8 cellular contexts compared by ENCODE assay signal in genomic region chr1:77978293-77978968, GRCh38. TPM values are rescaled to one million over a fixed set of nuclear protein-coding genes. Genes with fewer than 3 reads are reported as not detected.
DNase-seq lines count a peak whose midpoint lies in the region; ATAC-seq and TF ChIP-seq lines count a peak whose summit lies in the region.

No MANE protein-coding gene starts in this region.

- CTCF ChIA-PET in AG04449 (lab: Yijun Ruan, JAX), result interaction anchor here (0.8 to 4.4 kb wide), 11 partner anchors 9 to 629 kb away, joined by 3 to 43 read pairs (median 4); partner anchors contain the start of gene DNAJB4

- POLR2A ChIA-PET in AG04449 (lab: Yijun Ruan, JAX), result interaction anchor here (0.6 to 4.5 kb wide), 11 partner anchors 12 to 199 kb away, joined by 3 to 55 read pairs (median 3); partner anchors contain the start of genes DNAJB4 and MIGA1

- intact Hi-C loops in left colon (cut with DNase I, micrococcal nuclease), result loop anchor here in 1 of 2 donors (2.0 to 10.0 kb wide), 2 partner anchors 26 to 136 kb away; partner anchors contain the start of gene DNAJB4

- peak overlapping the region; percentile 95 for H3K4me3 ChIP-seq in AG04449 (ENCODE audit: low read depth, low read length)
- H3K4me3 ChIP-seq in WI38 (ENCODE audit: low read depth, low read length), result peak overlapping the region; percentile 98

- DNase-seq in AG04449 (ENCODE audit: low read depth, low spot score), result peak; percentile 79
- peak; percentile 84 for DNase-seq in NCI-H2196 (lab: John Stamatoyannopoulos, UW; ENCODE audit: unreplicated experiment)
- peak in 42 of 61 donors; percentile 3 to 90 (median 50) for DNase-seq in caudate nucleus (lab: John Stamatoyannopoulos, UW)
- peak; percentile 65 to 88 for DNase-seq in left colon
- peak; percentile 84 for DNase-seq in stimulated activated CD4-positive, alpha-beta T cell treated with anti-CD3 and anti-CD28 coated beads, Interleukin-1b, Interleukin-23, amount 100 ng/mL, for 48 hours

- H3K27ac ChIP-seq in caudate nucleus (ENCODE audit: low read depth, low read length), result peak overlapping the region; percentile 98

- TF ChIP-seq CTCF in AG04449 (IDR thresholded peaks at IDR 0.05; ENCODE audit: insufficient read depth, low read length, missing control alignments) (no peak), WI38 (IDR thresholded peaks at IDR 0.05; ENCODE audit: low read depth, low read length) (no peak)

- ATAC-seq in GM18909 (IDR thresholded peaks at IDR 0.05; ENCODE audit: poor library complexity, unreplicated experiment) (peak; percentile 73), HG03135 (IDR thresholded peaks at IDR 0.05; ENCODE audit: unreplicated experiment) (peak; percentile 74), left colon (peak; percentile 79)

RNA-seq across cellular contexts. Expression of gene FUBP1, which starts 0.4 kb away (rescaled TPM):
- total RNA-seq in left colon, result 10 to 100 TPM; 78.0 to 94.7 TPM

RNA-seq across cellular contexts. Expression of gene DNAJB4, which starts 26.3 kb away (rescaled TPM):
- total RNA-seq in left colon, result 10 to 100 TPM; 10.5 to 15.9 TPM

Comparison
In these comparisons a context has a peak if more than half of its experiments do, and no peak if none do; other contexts are left out.
1. Peak in every context shown above with its lines: DNase-seq, ATAC-seq, H3K4me3 ChIP-seq and H3K27ac ChIP-seq.